In the genomic region with DNA sequence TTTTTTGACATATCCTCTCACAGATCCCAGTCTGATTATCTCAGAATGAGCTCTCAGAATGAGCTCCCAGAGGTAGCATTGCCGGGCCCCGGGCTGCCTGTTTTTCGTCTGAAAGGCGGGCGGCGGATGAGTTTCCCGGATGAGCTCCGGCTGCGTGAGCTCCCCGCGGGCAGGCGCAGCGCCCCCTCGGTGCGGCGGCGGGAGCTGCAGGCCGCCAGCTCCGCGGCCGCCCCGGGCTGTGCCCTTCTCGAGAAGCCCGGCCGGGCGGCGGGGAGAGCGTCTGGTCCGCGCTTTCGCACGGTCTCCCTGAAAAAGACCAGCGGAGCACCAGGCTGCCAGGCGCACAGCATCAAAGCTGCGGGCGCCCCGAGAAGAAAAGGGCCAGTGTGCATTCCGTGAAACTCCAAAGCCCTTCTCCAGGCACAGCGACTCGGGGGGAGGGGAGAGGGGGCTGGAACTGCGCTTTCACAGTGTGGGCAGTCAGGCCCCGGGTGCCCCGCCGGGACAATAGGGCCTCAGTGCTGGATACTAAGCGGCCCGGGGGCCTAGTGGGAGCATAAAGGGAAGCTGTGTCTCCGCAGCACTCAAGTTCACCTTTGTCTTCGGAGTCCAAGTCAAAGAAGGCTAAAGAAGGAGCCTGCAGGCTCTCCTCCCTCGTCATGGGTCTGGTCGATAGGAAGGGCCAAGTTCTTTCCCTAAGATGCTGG, we compare ENCODE assay signal across 8 cellular contexts. TPM values are rescaled to one million over a fixed set of nuclear protein-coding genes. Genes with fewer than 3 reads are reported as not detected.
DNase-seq lines count a peak whose midpoint lies in the region; ATAC-seq and TF ChIP-seq lines count a peak whose summit lies in the region.

No MANE protein-coding gene starts in this region.

- TF ChIP-seq EP300 in suprapubic skin (IDR thresholded peaks at IDR 0.05): no peak

- H3K27me3 Mint-ChIP-seq in GM23338 (ENCODE audit: insufficient read depth, low read depth, poor library complexity): peaks cover 10% of the 10 kb centered on the region
- peaks cover 15% of the 10 kb centered on the region for H3K27me3 Mint-ChIP-seq in activated naive CD4-positive, alpha-beta T cell treated with anti-CD3 and anti-CD28 coated beads for 36 hours (ENCODE audit: low read depth)

- peak overlapping the region; percentile 100 for H2AFZ ChIP-seq in GM23338

- H3K4me3 ChIP-seq in DOHH2 (ENCODE audit: low read length) (peak overlapping the region; percentile 64), GM23338 (peak overlapping the region; percentile 68), suprapubic skin (peak overlapping the region; percentile 51)

- intact Hi-C loops in activated naive CD4-positive, alpha-beta T cell treated with anti-CD3 and anti-CD28 coated beads for 36 hours (cut with micrococcal nuclease): loop anchor here (1.0 kb wide), 1 partner anchor 114 kb away; no protein-coding TSS in a partner anchor

- H3K9me3 Mint-ChIP-seq in GM23338: no peaks in the 10 kb centered on the region
- no peaks in the 10 kb centered on the region for H3K9me3 Mint-ChIP-seq in activated naive CD4-positive, alpha-beta T cell treated with anti-CD3 and anti-CD28 coated beads for 36 hours

- H3K4me3 Mint-ChIP-seq in GM23338: peak overlapping the region; percentile 63
- H3K4me3 Mint-ChIP-seq in activated naive CD4-positive, alpha-beta T cell treated with anti-CD3 and anti-CD28 coated beads for 36 hours: peak overlapping the region; percentile 39

- H4K20me1 ChIP-seq in DOHH2 (ENCODE audit: control insufficient read depth, insufficient read depth, low read depth, low read length): no peaks in the 10 kb centered on the region
- H4K20me1 ChIP-seq in GM23338 (replicated peaks; ENCODE audit: insufficient read depth): no peaks in the 10 kb centered on the region

- peak overlapping the region; percentile 70 for H3K4me2 ChIP-seq in DOHH2 (ENCODE audit: low read length)
- H3K4me2 ChIP-seq in GM23338: peak overlapping the region; percentile 92

- H3K27ac ChIP-seq in DOHH2 (ENCODE audit: low read depth, low read length) (no peak overlapping the region), GM23338 (ENCODE audit: low read depth) (peak overlapping the region; percentile 64; the same call in 1 of the 2 replicates), suprapubic skin (peak overlapping the region; percentile 55)

- H3F3A ChIP-seq in DOHH2 (ENCODE audit: control insufficient read depth, insufficient read depth) (no peaks in the 10 kb centered on the region), GM23338 (replicated peaks; ENCODE audit: low read depth) (peaks cover 9% of the 10 kb centered on the region; the same call in 1 of the 2 replicates)

- no peaks in the 10 kb centered on the region for H3K79me2 ChIP-seq in DOHH2 (ENCODE audit: control insufficient read depth, low read length)
- H3K79me2 ChIP-seq in GM23338 (replicated peaks; ENCODE audit: insufficient read depth): no peaks in the 10 kb centered on the region

- H3K36me3 Mint-ChIP-seq in GM23338 (ENCODE audit: low read depth): no peaks in the 10 kb centered on the region
- no peaks in the 10 kb centered on the region for H3K36me3 Mint-ChIP-seq in activated naive CD4-positive, alpha-beta T cell treated with anti-CD3 and anti-CD28 coated beads for 36 hours (ENCODE audit: low read depth)

- 5% methylated on average over 35 of the region's 50 CpGs for WGBS in suprapubic skin

- CTCF ChIA-PET in activated naive CD4-positive, alpha-beta T cell treated with anti-CD3 and anti-CD28 coated beads for 36 hours (lab: Charles Lee): interaction anchor here (0.6 to 4.0 kb wide), 36 partner anchors 9 to 641 kb away, joined by 3 to 61 read pairs (median 4); partner anchors contain the start of genes EID1 and SHC4

- H3K9me2 ChIP-seq in DOHH2 (replicated peaks; ENCODE audit: control insufficient read depth, low read length) (no peaks in the 10 kb centered on the region), GM23338 (ENCODE audit: insufficient read depth) (no peaks in the 10 kb centered on the region; the same call in 1 of the 2 replicates)

- H3K4me1 ChIP-seq in DOHH2 (ENCODE audit: control insufficient read depth, low read length) (peaks cover 10% of the 10 kb centered on the region), GM23338 (ENCODE audit: insufficient read depth) (peaks cover 13% of the 10 kb centered on the region), suprapubic skin (peaks cover 14% of the 10 kb centered on the region)

- peaks cover 17% of the 10 kb centered on the region for H3K4me1 Mint-ChIP-seq in GM23338
- no peaks in the 10 kb centered on the region for H3K4me1 Mint-ChIP-seq in activated naive CD4-positive, alpha-beta T cell treated with anti-CD3 and anti-CD28 coated beads for 36 hours (ENCODE audit: low read depth)

- H3K27me3 ChIP-seq in DOHH2 (ENCODE audit: control insufficient read depth, low read length): peaks cover 4% of the 10 kb centered on the region; the same call in 1 of the 2 replicates
- H3K27me3 ChIP-seq in GM23338 (ENCODE audit: insufficient read depth): 0 out of 2 replicates have a peak, but pooled peaks cover 6% of the 10 kb centered on the region
- H3K27me3 ChIP-seq in suprapubic skin: no peaks in the 10 kb centered on the region

- peak; percentile 92 for DNase-seq in GM23338 (ENCODE audit: low spot score)
- peak; percentile 80 for DNase-seq in LHCN-M2 (ENCODE audit: low read depth)
- peak; percentile 100 for DNase-seq in SK-MEL-5 (ENCODE audit: low read depth, low spot score)
- DNase-seq in activated naive CD4-positive, alpha-beta T cell treated with anti-CD3 and anti-CD28 coated beads for 36 hours: peak; percentile 80
- DNase-seq in globus pallidus (ENCODE audit: low spot score): peak; percentile 97
- DNase-seq in omental fat pad (ENCODE audit: low spot score): peak; percentile 50
- DNase-seq in suprapubic skin (ENCODE audit: low spot score in 2 of 2): peak; percentile 81 to 89

- H3K27ac Mint-ChIP-seq in GM23338: 0 out of 2 replicates have a peak overlapping the region, but pooled peaks have one; percentile 17
- H3K27ac Mint-ChIP-seq in activated naive CD4-positive, alpha-beta T cell treated with anti-CD3 and anti-CD28 coated beads for 36 hours: no peak overlapping the region

- H3K36me3 ChIP-seq in DOHH2 (ENCODE audit: control insufficient read depth, low read length) (no peaks in the 10 kb centered on the region), GM23338 (ENCODE audit: insufficient read depth) (no peaks in the 10 kb centered on the region), suprapubic skin (no peaks in the 10 kb centered on the region)

- ATAC-seq in GM23338 (peak; percentile 90), omental fat pad (ENCODE audit: low FRiP score) (peak; percentile 97)

- TF ChIP-seq POLR2A in suprapubic skin (IDR thresholded peaks at IDR 0.05): no peak

- TF ChIP-seq CTCF in DOHH2 (IDR thresholded peaks at IDR 0.05; ENCODE audit: low read depth, low read length, poor library complexity, severe bottlenecking) (peak; percentile 87), GM23338 (conservative IDR thresholded peaks at IDR 0.05; ENCODE audit: low read depth in 2 of 2) (peak; percentile 70 to 72), omental fat pad (IDR thresholded peaks at IDR 0.05) (peak in 2 of 3 donors; percentile 49 to 86), suprapubic skin (IDR thresholded peaks at IDR 0.05) (peak; percentile 87 to 99)

- in situ Hi-C loops in SK-MEL-5 (cut with HindIII; ENCODE audit: low pct_unique_long_range_greater_than_20kb, low sequenced_read_pairs): no loop called here

- H3K9me3 ChIP-seq in DOHH2 (ENCODE audit: control insufficient read depth, insufficient read depth, low read length) (no peaks in the 10 kb centered on the region), suprapubic skin (no peaks in the 10 kb centered on the region)

TF ChIP-seq in GM23338, 12 proteins besides CTCF, POLR2A, EP300 and RAD21:
- 0 out of 2 replicates have a peak, but pooled peaks have one; percentile 15 for TF ChIP-seq CREB1 (CRISPR knock-in tag; IDR thresholded peaks at IDR 0.05; ENCODE audit: low read depth)
- no peak for TF ChIP-seq REST (IDR thresholded peaks at IDR 0.05; ENCODE audit: unreplicated experiment)

RNA-seq across cellular contexts. Expression of gene SHC4, which starts 12.1 kb away (rescaled TPM):
- 0.21 and 0.31 TPM in 2 replicates for total RNA-seq in GM23338 (2014; rRNA removed; shearing (Covaris generic))
- polyA plus RNA-seq in GM23338 (2016; fragmentation: Nextera tagmentation; extraction: Ambion mirVana): 0.32 and 0.38 TPM in 2 replicates
- total RNA-seq in LHCN-M2 (2014; rRNA removed) (2.1 and 2.4 TPM in 2 replicates), omental fat pad (1 to 10 TPM in 2 of 4 donors, under 1 TPM in 1, not detected in 1; 0.48 to 2.2 (median 1.2) TPM), suprapubic skin (1 to 10 TPM; 1.4 to 2.5 (median 1.6) TPM)
- polyA plus RNA-seq in LHCN-M2 (2012): 0.43 TPM
- 20.9 and 21.3 TPM in 2 replicates for total RNA-seq in SK-MEL-5 (2014; rRNA removed; shearing (Covaris generic))
- 13.8 and 19.4 TPM in 2 replicates for polyA plus RNA-seq in SK-MEL-5 (2015; cell fraction: cytosol; rRNA removed)
- 15.4 and 22.4 TPM in 2 replicates for polyA plus RNA-seq in SK-MEL-5 (2015; cell fraction: nucleus; rRNA removed)
- under 1 TPM; 0.21 to 0.25 TPM for total RNA-seq in activated naive CD4-positive, alpha-beta T cell treated with anti-CD3 and anti-CD28 coated beads for 36 hours

Comparison
In these comparisons a context has a peak if more than half of its experiments do, and no peak if none do; other contexts are left out.
1. DNase-seq: peak in every context shown above with its lines; median percentile 100 in SK-MEL-5; 97 in globus pallidus; 92 in GM23338; 85 in suprapubic skin; 80 in LHCN-M2; 80 in activated naive CD4-positive, alpha-beta T cell treated with anti-CD3 and anti-CD28 coated beads for 36 hours; 50 in omental fat pad.